ENCODE assay signal across 15 cellular contexts in genomic region chr15:79282371-79283251, GRCh38. TPM values are rescaled to one million over a fixed set of nuclear protein-coding genes. Genes with fewer than 3 reads are reported as not detected.
DNase-seq lines count a peak whose midpoint lies in the region; TF ChIP-seq lines count a peak whose summit lies in the region.
"Had no signal": no experiment of that assay in that cellular context is flagged by ENCODE, and none has a peak within 500 bp of the region (broad histone marks: within the 10 kb centered on the region; RNA-seq: fewer than 3 reads in every experiment).

ANKRD34C (plus strand) TSS chr15:79282722; CDS start chr15:79293285, 10,563 bp downstream.

- H3K4me1 ChIP-seq in HUES48 (ENCODE audit: control insufficient read depth, insufficient read depth, low read length) (no peaks in the 10 kb centered on the region; the same call in 1 of the 2 replicates), neural progenitor cell (peaks cover 5% of the 10 kb centered on the region)
- H3K4me1 ChIP-seq: Caco-2 had no signal

- H3K36me3 ChIP-seq in HUES48 (ENCODE audit: control insufficient read depth, insufficient read depth, low read length) (no peaks in the 10 kb centered on the region), neural progenitor cell (no peaks in the 10 kb centered on the region)
- H3K36me3 ChIP-seq: spleen, thoracic aorta had no signal

- peak; percentile 2 for DNase-seq in NCI-H1092 treated with DMSO at 0.1 percent for 48 hours (lab: John Stamatoyannopoulos, UW)
- no peak for DNase-seq in NCI-H1092 (lab: John Stamatoyannopoulos, UW)
- DNase-seq in neural progenitor cell (ENCODE audit: low spot score), result peak; percentile 59
- no peak for DNase-seq in GM19238 (ENCODE audit: insufficient read length, low spot score)
- no peak for DNase-seq in T1000 (lab: John Stamatoyannopoulos, UW)
- no peak for DNase-seq in ACHN
- DNase-seq: central memory CD4-positive, alpha-beta T cell; NCI-H446; spleen had no signal

- H3K79me2 ChIP-seq in neural progenitor cell (ENCODE audit: low read depth), result no peaks in the 10 kb centered on the region

- H3K4me1 Mint-ChIP-seq in neural progenitor cell, result peaks cover 8% of the 10 kb centered on the region

- TF ChIP-seq CTCF in neural progenitor cell (IDR thresholded peaks at IDR 0.05), result no peak

- peaks cover 10% of the 10 kb centered on the region for H3F3A ChIP-seq in neural progenitor cell (ENCODE audit: low read depth)

- H3K4me3 ChIP-seq in HUES48 (ENCODE audit: low read depth, low read length) (peak within 1 kb of the TSS; percentile 60), neural progenitor cell (peak within 1 kb of the TSS; percentile 12)
- H3K4me3 ChIP-seq: thoracic aorta had no signal

- H3K9me3 Mint-ChIP-seq in neural progenitor cell, result peaks cover 3% of the 10 kb centered on the region
- H3K9me3 Mint-ChIP-seq: activated naive CD4-positive, alpha-beta T cell treated with anti-CD3 and anti-CD28 coated beads for 36 hours had no signal

- H3K27ac ChIP-seq in HUES48 (ENCODE audit: low read depth, low read length), result no peak within 1 kb of the TSS
- peak within 1 kb of the TSS; percentile 39 for H3K27ac ChIP-seq in cingulate gyrus (ENCODE audit: low read depth, low read length)
- no peak within 1 kb of the TSS for H3K27ac ChIP-seq in neural progenitor cell
- H3K27ac ChIP-seq: HL-60, spleen, thoracic aorta had no signal

- no peaks in the 10 kb centered on the region for H3K36me3 Mint-ChIP-seq in neural progenitor cell

- H3K9me3 ChIP-seq in HUES48 (ENCODE audit: control insufficient read depth, insufficient read depth, low read length) (no peaks in the 10 kb centered on the region), neural progenitor cell (ENCODE audit: low read depth) (no peaks in the 10 kb centered on the region)
- H3K9me3 ChIP-seq: Caco-2, thoracic aorta had no signal

- H3K9ac ChIP-seq in HUES48 (ENCODE audit: low read depth, low read length), result no peak within 1 kb of the TSS
- H3K9ac ChIP-seq in neural progenitor cell, result no peak within 1 kb of the TSS

- in situ Hi-C loops in ACHN (cut with HindIII; ENCODE audit: low pct_ligation_motif_present, low pct_unique_long_range_greater_than_20kb, low sequenced_read_pairs), result no loop called here

- H3K27me3 ChIP-seq in HUES48 (ENCODE audit: control insufficient read depth, insufficient read depth, low read length), result peaks cover 73% of the 10 kb centered on the region
- peaks cover 95% of the 10 kb centered on the region for H3K27me3 ChIP-seq in neural progenitor cell

- H4K20me1 ChIP-seq in neural progenitor cell (ENCODE audit: low read depth), result peaks cover 39% of the 10 kb centered on the region

- no peak within 1 kb of the TSS for H2AFZ ChIP-seq in neural progenitor cell (replicated peaks)

- H3K4me2 ChIP-seq in neural progenitor cell, result peak within 1 kb of the TSS; percentile 78

- H3K27me3 Mint-ChIP-seq in neural progenitor cell (ENCODE audit: insufficient read depth, low read depth), result peaks cover 45% of the 10 kb centered on the region

- peak within 1 kb of the TSS; percentile 63 for H3K4me3 Mint-ChIP-seq in neural progenitor cell
- H3K4me3 Mint-ChIP-seq: activated naive CD4-positive, alpha-beta T cell treated with anti-CD3 and anti-CD28 coated beads for 36 hours had no signal

- H3K27ac Mint-ChIP-seq in neural progenitor cell, result no peak within 1 kb of the TSS
- H3K27ac Mint-ChIP-seq: activated naive CD4-positive, alpha-beta T cell treated with anti-CD3 and anti-CD28 coated beads for 36 hours had no signal

RNA-seq across cellular contexts. Expression of gene ANKRD34C, which starts in this region (rescaled TPM):
- not detected in 2 replicates for total RNA-seq in neural progenitor cell (ENCODE audit: low replicate concordance)
- total RNA-seq: activated naive CD4-positive, alpha-beta T cell treated with anti-CD3 and anti-CD28 coated beads for 36 hours; Caco-2; spleen; thoracic aorta had no signal

Comparison
In these comparisons a context has a peak if more than half of its experiments do, and no peak if none do; other contexts are left out.
1. Peak in DNase-seq, H3K4me3 ChIP-seq and H3K4me2 ChIP-seq in neural progenitor cell; RNA of the gene not detected or under 1 TPM.